ENCODE assay signal across 8 cellular contexts in the genomic region with DNA sequence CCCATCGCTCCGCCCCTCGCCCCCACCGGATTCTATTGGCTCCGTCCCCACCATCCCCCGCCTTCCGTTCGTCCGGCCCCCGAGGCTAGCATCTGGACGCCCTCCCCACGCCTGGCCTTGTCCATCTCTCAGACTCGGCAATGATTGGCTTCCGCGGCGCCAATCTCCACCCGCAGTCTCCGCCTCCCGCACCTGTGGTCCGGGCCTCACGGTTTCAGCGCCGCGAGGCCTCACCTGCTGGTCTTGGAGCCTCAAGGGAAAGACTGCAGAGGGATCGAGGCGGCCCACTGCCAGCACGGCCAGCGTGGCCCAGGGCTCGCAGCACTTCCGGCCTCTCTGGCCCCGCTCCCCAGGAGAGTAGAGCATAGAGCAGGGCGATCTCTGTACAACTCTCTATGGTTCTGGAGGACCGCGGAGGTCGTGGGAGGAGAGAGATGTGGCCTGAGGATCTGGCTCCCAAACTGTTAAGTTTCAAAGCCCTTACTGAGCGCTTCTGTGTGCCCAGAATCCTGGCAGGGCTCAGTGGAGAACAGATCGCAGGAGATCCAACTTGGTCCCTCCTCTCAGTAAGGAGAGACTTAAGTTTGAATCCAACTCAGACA. TPM values are rescaled to one million over a fixed set of nuclear protein-coding genes. Genes with fewer than 3 reads are reported as not detected.
A peak's percentile ranks its signal among the peaks of the same experiment; 100 is the strongest.
DNase-seq lines count a peak whose midpoint lies in the region; ATAC-seq, FAIRE-seq and TF ChIP-seq lines count a peak whose summit lies in the region.

Gene ERCC1, minus strand, starts transcription at position 329 of the 602 bp plus-strand sequence. CDS start 543 bp downstream, outside the sequence.

- H3K4me2 ChIP-seq in GM23248 (ENCODE audit: unreplicated experiment): peak within 1 kb of the TSS; percentile 69
- H3K4me2 ChIP-seq in Karpas-422 (ENCODE audit: low read depth, low read length, poor library complexity, severe bottlenecking): peak within 1 kb of the TSS; percentile 100

- H3K4me1 ChIP-seq in GM23248 (ENCODE audit: insufficient read depth) (peaks cover 34% of the 10 kb centered on the region), Karpas-422 (ENCODE audit: low read length) (peaks cover 45% of the 10 kb centered on the region), gastroesophageal sphincter (peaks cover 0 to 44% (median 17%) of the 10 kb centered on the region in 3 donors), neutrophil (ENCODE audit: control insufficient read depth in 1 of 2, insufficient read depth in 1 of 2, low read depth in 1 of 2, low read length in 1 of 2) (peaks cover 36 to 41% of the 10 kb centered on the region in 2 experiments), transverse colon (peaks cover 8 to 46% (median 27%) of the 10 kb centered on the region in 4 donors)

- DNase-seq in ELR (ENCODE audit: low read depth) (peak; percentile 98), GM23248 (peak; percentile 96), Karpas-422 (peak; percentile 99), RCC 7860 (ENCODE audit: low spot score) (peak; percentile 86), transverse colon (no peak)
- DNase-seq in activated naive CD4-positive, alpha-beta T cell (lab: John Stamatoyannopoulos, UW): peak in 3 of 4 experiments; percentile 55 to 70 (median 56)

- peaks cover 16% of the 10 kb centered on the region for H3F3A ChIP-seq in GM23248 (ENCODE audit: insufficient read depth)

- H3K4me3 ChIP-seq in GM23248 (peak within 1 kb of the TSS; percentile 84), Karpas-422 (ENCODE audit: low read length) (peak within 1 kb of the TSS; percentile 94), gastroesophageal sphincter (peak within 1 kb of the TSS; percentile 51 to 61), neutrophil (ENCODE audit: low read depth in 1 of 2, low read length in 1 of 2) (peak within 1 kb of the TSS; percentile 64 to 68), transverse colon (peak within 1 kb of the TSS; percentile 12 to 65 (median 44))

- no peaks in the 10 kb centered on the region for H3K36me3 ChIP-seq in GM23248 (ENCODE audit: low read depth)
- no peaks in the 10 kb centered on the region for H3K36me3 ChIP-seq in Karpas-422 (ENCODE audit: insufficient read depth, low read length)
- peaks cover 0 to 35% of the 10 kb centered on the region in 2 donors for H3K36me3 ChIP-seq in gastroesophageal sphincter
- H3K36me3 ChIP-seq in neutrophil: no peaks in the 10 kb centered on the region
- H3K36me3 ChIP-seq in transverse colon: no peaks in the 10 kb centered on the region

- FAIRE-seq in RCC 7860 (lab: Jason Lieb, UNC): peak; percentile 66

- H3K9me2 ChIP-seq in GM23248 (ENCODE audit: insufficient read depth): no peaks in the 10 kb centered on the region
- no peaks in the 10 kb centered on the region for H3K9me2 ChIP-seq in Karpas-422 (replicated peaks; ENCODE audit: insufficient read depth, low read length)

- peak within 1 kb of the TSS; percentile 90 for H3K9ac ChIP-seq in GM23248
- H3K9ac ChIP-seq in Karpas-422 (ENCODE audit: low read length): peak within 1 kb of the TSS; percentile 97

- H3K9me3 ChIP-seq in GM23248 (ENCODE audit: low read depth) (no peaks in the 10 kb centered on the region), Karpas-422 (ENCODE audit: low read length) (no peaks in the 10 kb centered on the region), gastroesophageal sphincter (no peaks in the 10 kb centered on the region), neutrophil (no peaks in the 10 kb centered on the region), transverse colon (no peaks in the 10 kb centered on the region)

- no peaks in the 10 kb centered on the region for H3K27me3 ChIP-seq in GM23248 (replicated peaks; ENCODE audit: insufficient read depth)
- H3K27me3 ChIP-seq in Karpas-422 (ENCODE audit: low read length): no peaks in the 10 kb centered on the region
- no peaks in the 10 kb centered on the region for H3K27me3 ChIP-seq in gastroesophageal sphincter
- H3K27me3 ChIP-seq in neutrophil: peaks cover 22% of the 10 kb centered on the region
- peaks cover 12% of the 10 kb centered on the region for H3K27me3 ChIP-seq in transverse colon

- no peak for TF ChIP-seq CTCF in gastroesophageal sphincter (IDR thresholded peaks at IDR 0.05)
- TF ChIP-seq CTCF in neutrophil (IDR thresholded peaks at IDR 0.05): no peak
- no peak for TF ChIP-seq CTCF in transverse colon (IDR thresholded peaks at IDR 0.05)

- peak within 1 kb of the TSS; percentile 45 for H2AFZ ChIP-seq in GM23248
- peak within 1 kb of the TSS; percentile 78 for H2AFZ ChIP-seq in Karpas-422 (ENCODE audit: low read length)

- H3K27ac ChIP-seq in GM23248: peak within 1 kb of the TSS; percentile 86
- H3K27ac ChIP-seq in Karpas-422 (ENCODE audit: low read length): peak within 1 kb of the TSS; percentile 89
- H3K27ac ChIP-seq in gastroesophageal sphincter: peak within 1 kb of the TSS; percentile 57 to 94 (median 90)
- H3K27ac ChIP-seq in neutrophil: peak within 1 kb of the TSS; percentile 44
- peak within 1 kb of the TSS; percentile 89 to 93 (median 91) for H3K27ac ChIP-seq in transverse colon

- H4K20me1 ChIP-seq in GM23248 (ENCODE audit: insufficient read depth): no peaks in the 10 kb centered on the region
- no peaks in the 10 kb centered on the region for H4K20me1 ChIP-seq in Karpas-422 (ENCODE audit: insufficient read depth, low read depth, low read length)

- in situ Hi-C loops in GM23248 (cut with MboI) (no loop called here), transverse colon (cut with MboI; ENCODE audit: low pct_ligation_motif_present in 1 of 4, low pct_unique_long_range_greater_than_20kb in 1 of 4, low sequenced_read_pairs in 3 of 4) (no loop called here)

- ATAC-seq in gastroesophageal sphincter: peak; percentile 85

- TF ChIP-seq EP300 in gastroesophageal sphincter (IDR thresholded peaks at IDR 0.05) (no peak), transverse colon (IDR thresholded peaks at IDR 0.05; ENCODE audit: low read depth) (no peak)

- intact Hi-C loops in transverse colon (cut with DNase I; ENCODE audit: low total_unique reads): no loop called here

- peak; percentile 35 to 51 for TF ChIP-seq POLR2A in gastroesophageal sphincter (IDR thresholded peaks at IDR 0.05)
- TF ChIP-seq POLR2A in transverse colon (IDR thresholded peaks at IDR 0.05): peak; percentile 83

- H3K79me2 ChIP-seq in GM23248 (ENCODE audit: insufficient read depth) (peaks cover 21% of the 10 kb centered on the region), Karpas-422 (ENCODE audit: low read length) (peaks cover 14% of the 10 kb centered on the region)

- 1 to 2% methylated on average over 25 to 37 of the region's 37 CpGs for WGBS in GM23248 (ENCODE audit: low coverage in 1 of 2, low lambda C conversion rate in 2 of 2, missing lambda C conversion rate in 2 of 2), 2 experiments
- 0 to 1% methylated on average over 6 to 19 of the region's 37 CpGs for WGBS in gastroesophageal sphincter (ENCODE audit: low coverage in 1 of 2), 2 donors
- 1% methylated on average over 33 of the region's 37 CpGs; no CpG with 5 or more reads in 1 of the 2 donors for WGBS in transverse colon (ENCODE audit: low coverage in 1 of 2), 2 donors

RNA-seq across cellular contexts. Expression of gene ERCC1, which starts in this region (rescaled TPM):
- 63.0 and 79.8 TPM in 2 replicates for total RNA-seq in GM23248 (2014; rRNA removed; shearing (Covaris generic))
- polyA plus RNA-seq in GM23248 (2016; fragmentation: Nextera tagmentation; extraction: Ambion mirVana): 89.0 and 90.9 TPM in 2 replicates
- 121 and 175 TPM in 2 replicates for total RNA-seq in Karpas-422 (2014; rRNA removed; shearing (Covaris generic); ENCODE audit: low replicate concordance)
- total RNA-seq in gastroesophageal sphincter (10 to 100 TPM; 52.7 to 84.6 (median 68.4) TPM), transverse colon (10 to 100 TPM; 38.8 to 42.6 (median 40.0) TPM)
